Comparison of ENCODE assay signal across 24 cellular contexts in the genomic region with DNA sequence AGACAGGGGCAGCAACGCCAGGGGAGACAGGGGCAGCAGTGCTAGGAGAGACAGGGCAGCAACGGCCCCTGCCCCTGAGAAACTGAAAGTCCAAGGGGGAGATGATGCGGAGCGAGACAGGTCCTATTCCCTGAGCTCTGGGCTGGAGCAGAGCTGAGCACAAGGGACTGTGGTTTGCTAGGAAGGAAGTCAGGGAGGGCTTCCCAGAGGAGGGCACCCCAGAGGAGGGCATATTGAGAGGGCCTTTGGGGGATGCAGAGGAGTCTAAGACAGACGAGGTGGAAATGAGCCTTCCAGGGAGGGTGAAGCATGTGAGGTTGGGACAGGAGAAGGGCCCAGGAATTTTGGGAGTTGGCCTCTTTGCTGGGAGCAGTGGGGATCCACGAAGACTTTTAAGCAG. TPM values are rescaled to one million over a fixed set of nuclear protein-coding genes. Genes with fewer than 3 reads are reported as not detected.
DNase-seq lines count a peak whose midpoint lies in the region; ATAC-seq and TF ChIP-seq lines count a peak whose summit lies in the region.
"Had no signal": no experiment of that assay in that cellular context is flagged by ENCODE, and none has a peak within 500 bp of the region (broad histone marks: within the 10 kb centered on the region; RNA-seq: fewer than 3 reads in every experiment).

No MANE protein-coding gene starts in this region.

- H3K27me3 Mint-ChIP-seq in activated CD8-positive, alpha-beta memory T cell treated with anti-CD3 and anti-CD28 coated beads, Interleukin-2, amount 10 ng/mL, durations not matched to agents 7 days and 5 days, result peaks cover 22% of the 10 kb centered on the region
- H3K27me3 Mint-ChIP-seq in CD8-positive, alpha-beta T cell (ENCODE audit: low read depth), result no peaks in the 10 kb centered on the region
- H3K27me3 Mint-ChIP-seq in T-helper 17 cell, result no peaks in the 10 kb centered on the region

- H3K4me3 ChIP-seq in CD8-positive, alpha-beta T cell (ENCODE audit: low read depth, low read length), result peak overlapping the region; percentile 29
- H3K4me3 ChIP-seq in neuronal stem cell (ENCODE audit: low read length in 2 of 2) (no peak overlapping the region), mammary epithelial cell (replicated peaks in 1 of 3; ENCODE audit: insufficient read depth in 1 of 3, low read depth in 2 of 3, low read length in 3 of 3) (no peak overlapping the region)
- H3K4me3 ChIP-seq: coronary artery, esophagus squamous epithelium, ovary, smooth muscle cell had no signal

- no CpG with 5 or more reads among the region's 6 CpGs for WGBS in neuronal stem cell (ENCODE audit: extremely low coverage in 2 of 2, insufficient read length in 2 of 2, insufficient replicate concordance in 1 of 2), 2 donors
- WGBS in mammary epithelial cell (ENCODE audit: low coverage, missing lambda C conversion rate), result 79% methylated on average over 3 of the region's 6 CpGs

- no peaks in the 10 kb centered on the region for H3K79me1 ChIP-seq in neuronal stem cell (ENCODE audit: low read depth, low read length)

- CTCF ChIA-PET in activated CD8-positive, alpha-beta memory T cell treated with anti-CD3 and anti-CD28 coated beads, Interleukin-2, amount 10 ng/mL, durations not matched to agents 7 days and 5 days (lab: Charles Lee), result interaction anchor here (0.9 to 4.3 kb wide), 4 partner anchors 13 to 255 kb away, joined by 3 to 17 read pairs (median 4); no protein-coding TSS in a partner anchor
- CTCF ChIA-PET in CD8-positive, alpha-beta T cell (lab: Charles Lee), result interaction anchor here (1.6 to 1.7 kb wide), 2 partner anchors 15 to 255 kb away, joined by 4 to 5 read pairs; no protein-coding TSS in a partner anchor
- CTCF ChIA-PET in mammary epithelial cell (lab: Charles Lee; ENCODE audit: low non-redundant PET), result no interaction called here

- H3K27ac Mint-ChIP-seq in activated CD8-positive, alpha-beta memory T cell treated with anti-CD3 and anti-CD28 coated beads, Interleukin-2, amount 10 ng/mL, durations not matched to agents 7 days and 5 days, result peak overlapping the region; percentile 38
- peak overlapping the region; percentile 46 for H3K27ac Mint-ChIP-seq in CD8-positive, alpha-beta T cell
- H3K27ac Mint-ChIP-seq in T-helper 17 cell, result peak overlapping the region; percentile 91
- H3K27ac Mint-ChIP-seq: HFFc6 had no signal

- peak overlapping the region; percentile 2 for H2BK12ac ChIP-seq in neuronal stem cell (ENCODE audit: low read length)

- H3K4me2 ChIP-seq in neuronal stem cell (ENCODE audit: insufficient read depth, low read length, poor library complexity, severe bottlenecking) (no peak overlapping the region), mammary epithelial cell (ENCODE audit: insufficient read depth, low read depth, low read length) (no peak overlapping the region)
- H3K4me2 ChIP-seq: smooth muscle cell had no signal

- H2AFZ ChIP-seq in neuronal stem cell (ENCODE audit: low read length) (no peak overlapping the region), mammary epithelial cell (ENCODE audit: low read depth, low read length) (no peak overlapping the region)

- H2BK15ac ChIP-seq in neuronal stem cell (ENCODE audit: low read length), result no peak overlapping the region

- no peak overlapping the region for H4K8ac ChIP-seq in neuronal stem cell (ENCODE audit: low read depth, low read length)

- BruUV-seq in mammary epithelial cell (replicated peaks; lab: Mats Ljungman, UMichigan), result no TSS peak

- no peaks in the 10 kb centered on the region for H3K79me2 ChIP-seq in mammary epithelial cell (ENCODE audit: insufficient read depth, low read length)

- H3K4ac ChIP-seq in neuronal stem cell (ENCODE audit: low read length), result no peak overlapping the region

- DNase-seq in activated CD8-positive, alpha-beta memory T cell treated with anti-CD3 and anti-CD28 coated beads, Interleukin-2, amount 10 ng/mL, durations not matched to agents 7 days and 5 days, result no peak
- DNase-seq in activated CD8-positive, alpha-beta memory T cell treated with anti-CD3 and anti-CD28 coated beads, Interleukin-2, amount 50 U/mL, for 4 hours, result no peak
- no peak for DNase-seq in CD8-positive, alpha-beta T cell
- DNase-seq in T-helper 17 cell (no peak), neuronal stem cell (ENCODE audit: low spot score) (no peak), mammary epithelial cell (no peak), DMS79 treated with DMSO at 0.1 percent for 48 hours (lab: John Stamatoyannopoulos, UW) (no peak)
- DNase-seq: activated CD4-positive, alpha-beta T cell treated with anti-CD3 and anti-CD28 coated beads for 4 hours; activated gamma-delta T cell treated with Interleukin-2 at 50 U/mL for 16 hours; anterior cingulate cortex; C1 segment of cervical spinal cord; esophagus squamous epithelium; HFFc6; naive B cell; NCI-H1436 treated with DMSO at 0.1 percent for 48 hours; NCI-H510A; ovary; SIG-M5; stimulated activated CD4-positive, alpha-beta T cell treated with anti-CD3 and anti-CD28 coated beads, Interleukin-2, amount 100 ng/mL, for 24 hours had no signal

- H3K9ac ChIP-seq in neuronal stem cell (ENCODE audit: low read depth, low read length, poor library complexity) (no peak overlapping the region), mammary epithelial cell (ENCODE audit: insufficient read depth, low read length) (no peak overlapping the region)

- no peak overlapping the region for H2BK120ac ChIP-seq in neuronal stem cell (ENCODE audit: low read depth, low read length)

- H3K4me3 Mint-ChIP-seq in activated CD8-positive, alpha-beta memory T cell treated with anti-CD3 and anti-CD28 coated beads, Interleukin-2, amount 10 ng/mL, durations not matched to agents 7 days and 5 days, result no peak overlapping the region
- no peak overlapping the region for H3K4me3 Mint-ChIP-seq in CD8-positive, alpha-beta T cell
- peak overlapping the region; percentile 90 for H3K4me3 Mint-ChIP-seq in T-helper 17 cell
- H3K4me3 Mint-ChIP-seq: HFFc6 had no signal

- no peaks in the 10 kb centered on the region for H3K9me3 Mint-ChIP-seq in activated CD8-positive, alpha-beta memory T cell treated with anti-CD3 and anti-CD28 coated beads, Interleukin-2, amount 10 ng/mL, durations not matched to agents 7 days and 5 days (ENCODE audit: low read depth)
- H3K9me3 Mint-ChIP-seq in CD8-positive, alpha-beta T cell, result no peaks in the 10 kb centered on the region
- H3K9me3 Mint-ChIP-seq: HFFc6, naive B cell had no signal

- TF ChIP-seq CTCF in CD8-positive, alpha-beta T cell (IDR thresholded peaks at IDR 0.05), result no peak
- TF ChIP-seq CTCF in mammary epithelial cell (conservative IDR thresholded peaks at IDR 0.05 in 1 of 2, IDR thresholded peaks at IDR 0.05 in 1 of 2; ENCODE audit: extremely low read depth in 1 of 2, insufficient read depth in 1 of 2, low read depth in 1 of 2, low read length in 2 of 2), result no peak

- H4K20me1 ChIP-seq in mammary epithelial cell (ENCODE audit: insufficient read depth, low read length), result no peaks in the 10 kb centered on the region

- dilution Hi-C loops in mammary epithelial cell (cut with HindIII; ENCODE audit: low sequenced_read_pairs), result no loop called here

- no peak overlapping the region for H4K91ac ChIP-seq in neuronal stem cell (ENCODE audit: low read depth, low read length, poor library complexity)

- H3K4me1 Mint-ChIP-seq in activated CD8-positive, alpha-beta memory T cell treated with anti-CD3 and anti-CD28 coated beads, Interleukin-2, amount 10 ng/mL, durations not matched to agents 7 days and 5 days, result peaks cover 53% of the 10 kb centered on the region
- H3K4me1 Mint-ChIP-seq in CD8-positive, alpha-beta T cell (ENCODE audit: low read depth), result peaks cover 48% of the 10 kb centered on the region
- H3K4me1 Mint-ChIP-seq in T-helper 17 cell, result peaks cover 47% of the 10 kb centered on the region

- in situ Hi-C loops in mammary epithelial cell (cut with MboI; ENCODE audit: low sequenced_read_pairs in 2 of 2), result no loop called here

- no peak overlapping the region for H3K27ac ChIP-seq in CD8-positive, alpha-beta T cell (ENCODE audit: low read depth, low read length)
- H3K27ac ChIP-seq in neuronal stem cell (replicated peaks; ENCODE audit: low read length) (no peak overlapping the region), mammary epithelial cell (ENCODE audit: insufficient read depth, low read depth, low read length) (no peak overlapping the region)
- H3K27ac ChIP-seq: coronary artery, esophagus squamous epithelium, ovary had no signal

- POLR2A ChIA-PET in CD8-positive, alpha-beta T cell (lab: Charles Lee), result interaction anchor here (1.4 kb wide), 1 partner anchor 93 kb away, joined by 6 read pairs; no protein-coding TSS in a partner anchor

- H3K27me3 ChIP-seq in CD8-positive, alpha-beta T cell (ENCODE audit: insufficient read depth, low read length), result no peaks in the 10 kb centered on the region
- peaks cover 0 to 29% (median 0%) of the 10 kb centered on the region in 3 experiments for H3K27me3 ChIP-seq in neuronal stem cell (ENCODE audit: control insufficient read depth in 3 of 3, insufficient read depth in 3 of 3, low read depth in 1 of 3, low read length in 3 of 3)
- H3K27me3 ChIP-seq in mammary epithelial cell (ENCODE audit: insufficient read depth, low read length), result no peaks in the 10 kb centered on the region
- H3K27me3 ChIP-seq: ovary had no signal

- H3K14ac ChIP-seq in neuronal stem cell (ENCODE audit: low read length), result peak overlapping the region; percentile 59

- H3K18ac ChIP-seq in neuronal stem cell (ENCODE audit: low read length), result no peak overlapping the region

- no peak overlapping the region for H2BK5ac ChIP-seq in neuronal stem cell (ENCODE audit: low read length)

- H3K23ac ChIP-seq in neuronal stem cell (ENCODE audit: low read depth, low read length, poor library complexity), result no peak overlapping the region

- intact Hi-C loops in CD8-positive, alpha-beta T cell (cut with DNase I, micrococcal nuclease), result no loop called here
- intact Hi-C loops in mammary epithelial cell (cut with micrococcal nuclease), result no loop called here

- H3K36me3 Mint-ChIP-seq in activated CD8-positive, alpha-beta memory T cell treated with anti-CD3 and anti-CD28 coated beads, Interleukin-2, amount 10 ng/mL, durations not matched to agents 7 days and 5 days, result no peaks in the 10 kb centered on the region
- H3K36me3 Mint-ChIP-seq in CD8-positive, alpha-beta T cell, result no peaks in the 10 kb centered on the region
- no peaks in the 10 kb centered on the region for H3K36me3 Mint-ChIP-seq in T-helper 17 cell (ENCODE audit: low read depth)
- H3K36me3 Mint-ChIP-seq: naive B cell had no signal

- ATAC-seq in activated CD8-positive, alpha-beta memory T cell treated with anti-CD3 and anti-CD28 coated beads, Interleukin-2, amount 10 ng/mL, durations not matched to agents 7 days and 5 days, result no peak
- ATAC-seq in CD8-positive, alpha-beta T cell, result no peak
- ATAC-seq in T-helper 17 cell (no peak), GM21619 (IDR thresholded peaks at IDR 0.05; ENCODE audit: unreplicated experiment) (no peak)
- ATAC-seq: left lobe of liver, Panc1 had no signal

- peaks cover 56% of the 10 kb centered on the region for H3K4me1 ChIP-seq in CD8-positive, alpha-beta T cell (ENCODE audit: insufficient read depth, low read length)
- H3K4me1 ChIP-seq in neuronal stem cell (ENCODE audit: control insufficient read depth in 2 of 2, insufficient read depth in 1 of 2, low read depth in 1 of 2, low read length in 2 of 2), result peaks cover 2 to 4% of the 10 kb centered on the region in 2 donors
- H3K4me1 ChIP-seq in mammary epithelial cell (ENCODE audit: insufficient read depth, low read length), result peaks cover under 1% of the 10 kb centered on the region
- H3K4me1 ChIP-seq: esophagus squamous epithelium had no signal

- H3K36me3 ChIP-seq in CD8-positive, alpha-beta T cell (ENCODE audit: insufficient read depth, low read length), result no peaks in the 10 kb centered on the region
- H3K36me3 ChIP-seq in neuronal stem cell (replicated peaks in 1 of 2; ENCODE audit: control insufficient read depth in 2 of 2, insufficient read depth in 2 of 2, low read length in 2 of 2), result no peaks in the 10 kb centered on the region
- no peaks in the 10 kb centered on the region for H3K36me3 ChIP-seq in mammary epithelial cell (ENCODE audit: insufficient read depth, low read length)
- H3K36me3 ChIP-seq: esophagus squamous epithelium, ovary had no signal

- H3K9me3 ChIP-seq in CD8-positive, alpha-beta T cell (ENCODE audit: low read length), result no peaks in the 10 kb centered on the region
- no peaks in the 10 kb centered on the region for H3K9me3 ChIP-seq in T-helper 17 cell (ENCODE audit: control insufficient read depth, low read length, poor library complexity, severe bottlenecking)
- H3K9me3 ChIP-seq in neuronal stem cell (replicated peaks in 1 of 2; ENCODE audit: control insufficient read depth in 2 of 2, insufficient read depth in 1 of 2, low read depth in 1 of 2, low read length in 2 of 2), result no peaks in the 10 kb centered on the region
- no peaks in the 10 kb centered on the region for H3K9me3 ChIP-seq in mammary epithelial cell (replicated peaks; ENCODE audit: insufficient read depth, low read length)
- H3K9me3 ChIP-seq: esophagus squamous epithelium, ovary had no signal

- H2AK5ac ChIP-seq in neuronal stem cell (ENCODE audit: low read depth, low read length), result peak overlapping the region; percentile 89

RNA-seq across cellular contexts. Expression of a gene that starts 52.1 kb away (rescaled TPM):
- 1 to 10 TPM; 1.4 to 1.8 TPM for total RNA-seq in activated CD8-positive, alpha-beta memory T cell treated with anti-CD3 and anti-CD28 coated beads, Interleukin-2, amount 10 ng/mL, durations not matched to agents 7 days and 5 days
- total RNA-seq in CD8-positive, alpha-beta T cell, result 1 to 10 TPM in 1 of 2 experiments, under 1 TPM in 1; 0.61 to 1.9 TPM
- total RNA-seq in T-helper 17 cell (1 to 10 TPM in 1 of 2 donors, under 1 TPM in 1; 0.50 to 4.5 TPM), mammary epithelial cell (1 to 10 TPM; 3.7 to 6.8 TPM)
- polyA plus RNA-seq in neuronal stem cell (2013, experiment 1 of 2), result 20.9 TPM
- 20.1 TPM for polyA plus RNA-seq in neuronal stem cell (2013, experiment 2 of 2)
- polyA plus RNA-seq in mammary epithelial cell, result 1.7 TPM
- not detected for polyA minus RNA-seq in mammary epithelial cell

Comparison
In these comparisons a context has a peak if more than half of its experiments do, and no peak if none do; other contexts are left out.
1. H3K27ac Mint-ChIP-seq: peak in every context shown above with its lines; median percentile 91 in T-helper 17 cell; 46 in CD8-positive, alpha-beta T cell; 38 in activated CD8-positive, alpha-beta memory T cell treated with anti-CD3 and anti-CD28 coated beads, Interleukin-2, amount 10 ng/mL, durations not matched to agents 7 days and 5 days.